In genomic region chr9:32395483-32396216, GRCh38 we compare ENCODE assay signal across 11 cellular contexts. TPM values are rescaled to one million over a fixed set of nuclear protein-coding genes. Genes with fewer than 3 reads are reported as not detected.
A peak's percentile ranks its signal among the peaks of the same experiment; 100 is the strongest.
DNase-seq lines count a peak whose midpoint lies in the region; ATAC-seq, FAIRE-seq and TF ChIP-seq lines count a peak whose summit lies in the region.
"Had no signal": no experiment of that assay in that cellular context is flagged by ENCODE, and none has a peak within 500 bp of the region (broad histone marks: within the 10 kb centered on the region; RNA-seq: fewer than 3 reads in every experiment).

No MANE protein-coding gene starts in this region.

- intact Hi-C loops in endothelial cell of umbilical vein (cut with micrococcal nuclease): loop anchor here (1.0 to 2.0 kb wide), 3 partner anchors 11 to 35 kb away; partner anchors contain the start of gene ACO1

- peak; percentile 62 for ATAC-seq in lung (ENCODE audit: insufficient read depth, low FRiP score)
- ATAC-seq in stimulated activated memory B cell treated with anti-CD40 and anti-IgM and Interleukin-4, amounts not matched to agents 10 μg/mL and 1 μg/mL and 100 μg/mL, for 72 hours: no peak
- ATAC-seq in HG03280 (IDR thresholded peaks at IDR 0.05; ENCODE audit: unreplicated experiment): no peak

- TF ChIP-seq CTCF in endothelial cell of umbilical vein (IDR thresholded peaks at IDR 0.05; ENCODE audit: extremely low read depth in 1 of 2, insufficient read depth in 1 of 2, low read depth in 1 of 2, low read length in 2 of 2) (peak; percentile 20 to 46), lung (IDR thresholded peaks at IDR 0.05; ENCODE audit: control extremely low read depth, extremely low read depth) (no peak)

- H3K4me1 Mint-ChIP-seq in stimulated activated memory B cell treated with anti-CD40 and anti-IgM and Interleukin-4, amounts not matched to agents 10 μg/mL and 1 μg/mL and 100 μg/mL, for 72 hours: no peaks in the 10 kb centered on the region
- H3K4me1 Mint-ChIP-seq: activated naive CD8-positive, alpha-beta T cell treated with anti-CD3 and anti-CD28 coated beads, Interleukin-2, amount 10 ng/mL, durations not matched to agents 7 days and 5 days; B cell had no signal

- H3K4me2 ChIP-seq in endothelial cell of umbilical vein (ENCODE audit: insufficient read depth, low read length): peak overlapping the region; percentile 66

- H3K4me3 ChIP-seq in endothelial cell of umbilical vein (replicated peaks in 1 of 3; ENCODE audit: insufficient read depth in 1 of 3, low read depth in 1 of 3, low read length in 3 of 3) (no peak overlapping the region), lung (no peak overlapping the region)

- no peaks in the 10 kb centered on the region for H4K20me1 ChIP-seq in endothelial cell of umbilical vein (replicated peaks; ENCODE audit: control insufficient read depth, extremely low read depth, insufficient read depth, low read length)

- no peak overlapping the region for H3K27ac Mint-ChIP-seq in stimulated activated memory B cell treated with anti-CD40 and anti-IgM and Interleukin-4, amounts not matched to agents 10 μg/mL and 1 μg/mL and 100 μg/mL, for 72 hours
- H3K27ac Mint-ChIP-seq: activated naive CD8-positive, alpha-beta T cell treated with anti-CD3 and anti-CD28 coated beads, Interleukin-2, amount 10 ng/mL, durations not matched to agents 7 days and 5 days; B cell had no signal

- H3K9me3 Mint-ChIP-seq in stimulated activated memory B cell treated with anti-CD40 and anti-IgM and Interleukin-4, amounts not matched to agents 10 μg/mL and 1 μg/mL and 100 μg/mL, for 72 hours: no peaks in the 10 kb centered on the region
- H3K9me3 Mint-ChIP-seq: activated naive CD8-positive, alpha-beta T cell treated with anti-CD3 and anti-CD28 coated beads, Interleukin-2, amount 10 ng/mL, durations not matched to agents 7 days and 5 days had no signal

- H3K27me3 ChIP-seq in endothelial cell of umbilical vein (ENCODE audit: control insufficient read depth in 2 of 2, insufficient read depth in 2 of 2, low read length in 2 of 2): no peaks in the 10 kb centered on the region
- no peaks in the 10 kb centered on the region for H3K27me3 ChIP-seq in lung (ENCODE audit: control insufficient read depth, insufficient read depth)

- H3K9me1 ChIP-seq in endothelial cell of umbilical vein (replicated peaks; ENCODE audit: control insufficient read depth, extremely low read depth, insufficient read depth, low read length): no peaks in the 10 kb centered on the region

- peak; percentile 31 for TF ChIP-seq POLR2A in endothelial cell of umbilical vein (IDR thresholded peaks at IDR 0.05; ENCODE audit: low read depth, low read length)
- TF ChIP-seq POLR2A in GM12892 (IDR thresholded peaks at IDR 0.05; ENCODE audit: low read depth, low read length): no peak

- WGBS in lung, 2 donors: 61 to 72% methylated on average over 7 of the region's 7 CpGs

- peaks cover 42% of the 10 kb centered on the region for H3K79me2 ChIP-seq in endothelial cell of umbilical vein (ENCODE audit: control insufficient read depth, insufficient read depth, low read length)

- POLR2A ChIA-PET in endothelial cell of umbilical vein (lab: Charles Lee): no interaction called here

- H3K9ac ChIP-seq in endothelial cell of umbilical vein (replicated peaks; ENCODE audit: extremely low read depth, insufficient read depth, low read length): no peak overlapping the region

- H3K4me1 ChIP-seq in endothelial cell of umbilical vein (ENCODE audit: control insufficient read depth, extremely low read depth, insufficient read depth, low read length): peaks cover 29% of the 10 kb centered on the region
- peaks cover 0 to 2% of the 10 kb centered on the region in 2 donors for H3K4me1 ChIP-seq in lung (ENCODE audit: control insufficient read depth in 2 of 2, insufficient read depth in 2 of 2, low read length in 2 of 2)

- peak; percentile 20 for DNase-seq in 8988T
- peak; percentile 85 for DNase-seq in M059J (ENCODE audit: low read depth)
- peak; percentile 95 for DNase-seq in endothelial cell of umbilical vein (ENCODE audit: low read depth, low spot score)
- no peak for DNase-seq in lung (ENCODE audit: low spot score)
- no peak for DNase-seq in activated gamma-delta T cell (lab: John Stamatoyannopoulos, UW)
- no peak for DNase-seq in GM12892 (ENCODE audit: insufficient read length)
- DNase-seq: activated naive CD8-positive, alpha-beta T cell treated with anti-CD3 and anti-CD28 coated beads, Interleukin-2, amount 10 ng/mL, durations not matched to agents 7 days and 5 days; NCI-H2081 treated with DMSO at 0.1 percent for 48 hours had no signal

- dilution Hi-C loops in endothelial cell of umbilical vein (cut with MboI; ENCODE audit: extremely low pct_ligation_motif_present, low sequenced_read_pairs): loop anchor here (25.0 kb wide), 1 partner anchor 167 kb away; the partner anchor contains the start of genes NDUFB6, SMIM27 and TOPORS

- no TSS peak for BruUV-seq in endothelial cell of umbilical vein (replicated peaks; lab: Mats Ljungman, UMichigan)

- peak overlapping the region; percentile 60 for H3K27ac ChIP-seq in endothelial cell of umbilical vein (ENCODE audit: insufficient read depth, low read depth, low read length)
- H3K27ac ChIP-seq in lung (ENCODE audit: low read depth in 1 of 2, low read length in 1 of 2): no peak overlapping the region

- CTCF ChIA-PET in endothelial cell of umbilical vein (lab: Charles Lee): interaction anchor here (0.7 to 6.4 kb wide), 11 partner anchors 10 to 629 kb away, joined by 3 to 71 read pairs (median 4); partner anchors contain the start of genes ACO1, DNAJA1 and RIGI

- peaks cover 19% of the 10 kb centered on the region for H3K36me3 Mint-ChIP-seq in stimulated activated memory B cell treated with anti-CD40 and anti-IgM and Interleukin-4, amounts not matched to agents 10 μg/mL and 1 μg/mL and 100 μg/mL, for 72 hours
- H3K36me3 Mint-ChIP-seq: activated naive CD8-positive, alpha-beta T cell treated with anti-CD3 and anti-CD28 coated beads, Interleukin-2, amount 10 ng/mL, durations not matched to agents 7 days and 5 days had no signal

- H2AFZ ChIP-seq in endothelial cell of umbilical vein (ENCODE audit: low read depth, low read length): no peak overlapping the region

- no peaks in the 10 kb centered on the region for H3K27me3 Mint-ChIP-seq in stimulated activated memory B cell treated with anti-CD40 and anti-IgM and Interleukin-4, amounts not matched to agents 10 μg/mL and 1 μg/mL and 100 μg/mL, for 72 hours
- H3K27me3 Mint-ChIP-seq: activated naive CD8-positive, alpha-beta T cell treated with anti-CD3 and anti-CD28 coated beads, Interleukin-2, amount 10 ng/mL, durations not matched to agents 7 days and 5 days; B cell had no signal

- H3K9me3 ChIP-seq in endothelial cell of umbilical vein (replicated peaks; ENCODE audit: control insufficient read depth, insufficient read depth, low read length): no peaks in the 10 kb centered on the region
- no peaks in the 10 kb centered on the region for H3K9me3 ChIP-seq in lung (ENCODE audit: control insufficient read depth in 2 of 2, insufficient read depth in 1 of 2, low read length in 1 of 2)

- H3K4me3 Mint-ChIP-seq in stimulated activated memory B cell treated with anti-CD40 and anti-IgM and Interleukin-4, amounts not matched to agents 10 μg/mL and 1 μg/mL and 100 μg/mL, for 72 hours: no peak overlapping the region
- H3K4me3 Mint-ChIP-seq: activated naive CD8-positive, alpha-beta T cell treated with anti-CD3 and anti-CD28 coated beads, Interleukin-2, amount 10 ng/mL, durations not matched to agents 7 days and 5 days; B cell had no signal

- FAIRE-seq in endothelial cell of umbilical vein (lab: Jason Lieb, UNC): peak; percentile 85
- FAIRE-seq in GM12892 (lab: Jason Lieb, UNC): no peak

- H3K36me3 ChIP-seq in endothelial cell of umbilical vein (ENCODE audit: control insufficient read depth in 2 of 2, extremely low read depth in 1 of 2, insufficient read depth in 2 of 2, low read length in 2 of 2): no peaks in the 10 kb centered on the region
- H3K36me3 ChIP-seq in lung (ENCODE audit: control insufficient read depth in 2 of 2, insufficient read depth in 2 of 2, low read length in 2 of 2): peaks cover 0 to 3% of the 10 kb centered on the region in 2 donors

TF ChIP-seq in endothelial cell of umbilical vein, 7 proteins besides CTCF, POLR2A, EP300 and RAD21:
- TF ChIP-seq GATA2 (IDR thresholded peaks at IDR 0.05; ENCODE audit: insufficient read depth, insufficient read length, low read depth, low read length): no peak
- peak; percentile 85 for TF ChIP-seq JUN (IDR thresholded peaks at IDR 0.05; ENCODE audit: borderline replicate concordance, insufficient read depth, insufficient read length, low read depth)
- no peak for TF ChIP-seq MYC (IDR thresholded peaks at IDR 0.05; ENCODE audit: low read depth, low read length)
- TF ChIP-seq MAX (IDR thresholded peaks at IDR 0.05; ENCODE audit: insufficient read depth, insufficient read length): no peak
- TF ChIP-seq EZH2 (IDR thresholded peaks at IDR 0.05; ENCODE audit: borderline replicate concordance, low read depth, low read length, severe bottlenecking): no peak
- TF ChIP-seq POLR2AphosphoS5 (IDR thresholded peaks at IDR 0.05; ENCODE audit: insufficient read depth, low read depth, low read length): peak; percentile 92
- TF ChIP-seq FOS (IDR thresholded peaks at IDR 0.05; ENCODE audit: borderline replicate concordance, insufficient read depth, low read length): peak; percentile 93

RNA-seq across cellular contexts. Expression of gene ACO1, which starts 11.2 kb away (rescaled TPM):
- total RNA-seq in M059J (2014; rRNA removed; shearing (Covaris generic)): 22.1 and 40.5 TPM in 2 replicates
- total RNA-seq in endothelial cell of umbilical vein: 54.1 and 56.9 TPM in 2 replicates
- 45.7 and 51.6 TPM in 2 replicates for polyA plus RNA-seq in endothelial cell of umbilical vein
- polyA plus RNA-seq in endothelial cell of umbilical vein (2011; cell fraction: cytosol; rRNA removed): 54.8 and 58.8 TPM in 2 replicates
- 49.0 and 57.5 TPM in 2 replicates for polyA plus RNA-seq in endothelial cell of umbilical vein (2011; cell fraction: nucleus; rRNA removed)
- 59.5 and 79.4 TPM in 2 replicates for polyA plus RNA-seq in endothelial cell of umbilical vein (2012)
- 86.8 and 92.0 TPM in 2 replicates for polyA minus RNA-seq in endothelial cell of umbilical vein
- polyA minus RNA-seq in endothelial cell of umbilical vein (2011; cell fraction: cytosol; rRNA and poly(A)+ RNA removed): 13.4 TPM
- 31.6 and 44.5 TPM in 2 replicates for polyA minus RNA-seq in endothelial cell of umbilical vein (2011; cell fraction: nucleus; rRNA and poly(A)+ RNA removed)
- total RNA-seq in lung: 10 to 100 TPM; 24.7 to 47.1 TPM
- polyA plus RNA-seq in lung: 10 to 100 TPM; 12.5 to 19.0 TPM
- polyA plus RNA-seq in GM12892 (2012; ENCODE audit: missing spikeins): 10.2 TPM

Comparison
In these comparisons a context has a peak if more than half of its experiments do, and no peak if none do; other contexts are left out.
1. DNase-seq: peak in 8988T (single experiment), M059J (single experiment) and endothelial cell of umbilical vein (single experiment); none in lung (single experiment), activated gamma-delta T cell (single experiment) and GM12892 (single experiment).